ENCODE assay signal across 19 cellular contexts in the genomic region with DNA sequence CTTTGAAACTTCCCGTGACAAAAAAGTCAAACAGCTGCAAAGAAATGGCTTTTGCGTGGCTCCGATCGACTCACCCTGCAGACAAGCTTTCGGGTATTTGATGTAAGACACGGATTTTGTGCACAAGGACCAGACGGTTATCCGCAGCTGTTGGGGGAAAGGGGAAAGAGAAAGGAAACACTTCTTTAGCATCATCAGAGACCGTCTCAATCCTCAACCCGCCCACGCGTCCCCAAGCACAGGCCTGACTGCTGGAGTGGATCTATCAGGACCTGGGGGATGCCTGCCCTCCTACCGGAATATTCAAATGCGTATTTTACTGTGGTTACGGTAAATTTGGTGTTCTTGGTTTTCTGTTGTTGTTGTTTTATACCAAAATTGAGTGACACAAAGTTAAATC. TPM values are rescaled to one million over a fixed set of nuclear protein-coding genes. Genes with fewer than 3 reads are reported as not detected.
DNase-seq lines count a peak whose midpoint lies in the region; ATAC-seq and TF ChIP-seq lines count a peak whose summit lies in the region.
"Had no signal": no experiment of that assay in that cellular context is flagged by ENCODE, and none has a peak within 500 bp of the region (broad histone marks: within the 10 kb centered on the region; RNA-seq: fewer than 3 reads in every experiment).

No MANE protein-coding gene starts in this region.

- no peaks in the 10 kb centered on the region for H3K9me3 Mint-ChIP-seq in activated CD4-positive, alpha-beta memory T cell treated with anti-CD3 and anti-CD28 coated beads, Interleukin-2, amount 10 ng/mL, durations not matched to agents 7 days and 5 days
- H3K9me3 Mint-ChIP-seq: CD4-positive, alpha-beta T cell; GM23338; H9; IgD-negative memory B cell had no signal

- no peak overlapping the region for H3K4me3 Mint-ChIP-seq in activated CD4-positive, alpha-beta memory T cell treated with anti-CD3 and anti-CD28 coated beads, Interleukin-2, amount 10 ng/mL, durations not matched to agents 7 days and 5 days
- H3K4me3 Mint-ChIP-seq: CD4-positive, alpha-beta T cell; GM23338; H9; IgD-negative memory B cell had no signal

- no peak overlapping the region for H3K27ac Mint-ChIP-seq in activated CD4-positive, alpha-beta memory T cell treated with anti-CD3 and anti-CD28 coated beads, Interleukin-2, amount 10 ng/mL, durations not matched to agents 7 days and 5 days
- H3K27ac Mint-ChIP-seq: CD4-positive, alpha-beta T cell; GM23338 had no signal

- no peak overlapping the region for H3K27ac ChIP-seq in left ventricle myocardium inferior (replicated peaks)

- H3K36me3 Mint-ChIP-seq in activated CD4-positive, alpha-beta memory T cell treated with anti-CD3 and anti-CD28 coated beads, Interleukin-2, amount 10 ng/mL, durations not matched to agents 7 days and 5 days (ENCODE audit: low read depth): peaks cover 28% of the 10 kb centered on the region

- H3K27me3 Mint-ChIP-seq in activated CD4-positive, alpha-beta memory T cell treated with anti-CD3 and anti-CD28 coated beads, Interleukin-2, amount 10 ng/mL, durations not matched to agents 7 days and 5 days: no peaks in the 10 kb centered on the region
- H3K27me3 Mint-ChIP-seq: CD4-positive, alpha-beta T cell; IgD-negative memory B cell had no signal

- H3K4me1 ChIP-seq in left ventricle myocardium inferior (no peaks in the 10 kb centered on the region), mucosa of descending colon (ENCODE audit: low read depth) (no peaks in the 10 kb centered on the region)

- DNase-seq in left ventricle myocardium inferior: peak; percentile 2
- DNase-seq in left cardiac atrium: no peak
- peak; percentile 73 for DNase-seq in GM20000 (ENCODE audit: low spot score)
- peak in 2 of 3 donors; percentile 3 to 21 for DNase-seq in mucosa of descending colon
- DNase-seq in NCI-H2081 (lab: John Stamatoyannopoulos, UW): no peak
- no peak for DNase-seq in activated CD4-positive, alpha-beta memory T cell treated with anti-CD3 and anti-CD28 coated beads, Interleukin-2, amount 10 ng/mL, durations not matched to agents 7 days and 5 days
- DNase-seq: CD4-positive, alpha-beta T cell; H9; Karpas-422; NCI-H1092 treated with DMSO at 0.1 percent for 48 hours; NCI-H1436; NCI-H187; NCI-H2171 treated with DMSO at 0.1 percent for 48 hours; NCI-H524; NCI-H774 had no signal

- POLR2A ChIA-PET in activated CD4-positive, alpha-beta memory T cell treated with anti-CD3 and anti-CD28 coated beads, Interleukin-2, amount 10 ng/mL, durations not matched to agents 7 days and 5 days (lab: Charles Lee): no interaction called here

- ATAC-seq in left cardiac atrium (no peak), mucosa of descending colon (no peak), HG03095 (IDR thresholded peaks at IDR 0.05; ENCODE audit: unreplicated experiment) (no peak)
- ATAC-seq: GM23338, SK-N-SH treated with all-trans-retinoic acid at 6 μM for 48 hours had no signal

- intact Hi-C loops in left ventricle myocardium inferior (cut with micrococcal nuclease): no loop called here
- intact Hi-C loops in left cardiac atrium (cut with DNase I): no loop called here
- intact Hi-C loops in mucosa of descending colon (cut with DNase I, micrococcal nuclease): no loop called here

- H3K4me3 ChIP-seq in left ventricle myocardium inferior (no peak overlapping the region), mucosa of descending colon (no peak overlapping the region)
- H3K4me3 ChIP-seq: GM23338 had no signal

- TF ChIP-seq CTCF in left ventricle myocardium inferior (IDR thresholded peaks at IDR 0.05; ENCODE audit: borderline replicate concordance) (no peak), GM20000 (IDR thresholded peaks at IDR 0.05; ENCODE audit: extremely low read depth, missing control alignments) (no peak), mucosa of descending colon (IDR thresholded peaks at IDR 0.05) (no peak)

- H3K4me1 Mint-ChIP-seq in activated CD4-positive, alpha-beta memory T cell treated with anti-CD3 and anti-CD28 coated beads, Interleukin-2, amount 10 ng/mL, durations not matched to agents 7 days and 5 days: no peaks in the 10 kb centered on the region
- H3K4me1 Mint-ChIP-seq: GM23338, H9 had no signal

- H3K36me3 ChIP-seq in left ventricle myocardium inferior (peaks cover 86% of the 10 kb centered on the region), mucosa of descending colon (ENCODE audit: low read depth) (peaks cover 5% of the 10 kb centered on the region)

- H3K27me3 ChIP-seq in left ventricle myocardium inferior (ENCODE audit: low read depth): no peaks in the 10 kb centered on the region

- CTCF ChIA-PET in activated CD4-positive, alpha-beta memory T cell treated with anti-CD3 and anti-CD28 coated beads, Interleukin-2, amount 10 ng/mL, durations not matched to agents 7 days and 5 days (lab: Charles Lee): no interaction called here

- H3K9me3 ChIP-seq in left ventricle myocardium inferior (replicated peaks) (no peaks in the 10 kb centered on the region), mucosa of descending colon (no peaks in the 10 kb centered on the region)

RNA-seq across cellular contexts. Expression of gene WRAP73, which starts 11.2 kb away (rescaled TPM):
- total RNA-seq in left ventricle myocardium inferior: 12.7 TPM
- total RNA-seq in left cardiac atrium: 10 to 100 TPM; 11.3 to 11.8 TPM
- 10 to 100 TPM; 19.2 to 26.3 (median 21.0) TPM for total RNA-seq in mucosa of descending colon
- total RNA-seq in activated CD4-positive, alpha-beta memory T cell treated with anti-CD3 and anti-CD28 coated beads, Interleukin-2, amount 10 ng/mL, durations not matched to agents 7 days and 5 days: 10 to 100 TPM; 34.7 to 38.9 TPM

RNA-seq across cellular contexts. Expression of gene TP73, which starts 13.6 kb away (rescaled TPM):
- total RNA-seq in left ventricle myocardium inferior: 0.05 TPM
- under 1 TPM in 1 of 2 donors, not detected in 1; 0.06 TPM for total RNA-seq in left cardiac atrium
- under 1 TPM; 0.12 to 0.63 (median 0.51) TPM for total RNA-seq in mucosa of descending colon
- total RNA-seq in activated CD4-positive, alpha-beta memory T cell treated with anti-CD3 and anti-CD28 coated beads, Interleukin-2, amount 10 ng/mL, durations not matched to agents 7 days and 5 days: 1 to 10 TPM; 2.0 to 2.6 TPM
- total RNA-seq: CD4-positive, alpha-beta T cell had no signal

RNA-seq across cellular contexts. Expression of gene TPRG1L, which starts 13.9 kb away (rescaled TPM):
- total RNA-seq in left ventricle myocardium inferior: 54.0 TPM
- 10 to 100 TPM; 41.3 to 42.6 TPM for total RNA-seq in left cardiac atrium
- total RNA-seq in mucosa of descending colon: 10 to 100 TPM; 70.4 to 96.0 (median 76.1) TPM
- total RNA-seq in activated CD4-positive, alpha-beta memory T cell treated with anti-CD3 and anti-CD28 coated beads, Interleukin-2, amount 10 ng/mL, durations not matched to agents 7 days and 5 days: 10 to 100 TPM; 15.9 to 17.3 TPM

RNA-seq across cellular contexts. Expression of gene MEGF6, which starts 27.4 kb away (rescaled TPM):
- total RNA-seq in left ventricle myocardium inferior: 9.5 TPM
- total RNA-seq in left cardiac atrium: 10 to 100 TPM; 12.4 to 15.8 TPM
- total RNA-seq in mucosa of descending colon: 10 to 100 TPM in 1 of 3 donors, 1 to 10 TPM in 2; 6.2 to 12.2 (median 8.5) TPM
- 10 to 100 TPM; 15.6 to 20.2 TPM for total RNA-seq in activated CD4-positive, alpha-beta memory T cell treated with anti-CD3 and anti-CD28 coated beads, Interleukin-2, amount 10 ng/mL, durations not matched to agents 7 days and 5 days

Comparison
In these comparisons a context has a peak if more than half of its experiments do, and no peak if none do; other contexts are left out.
1. DNase-seq: peak in left ventricle myocardium inferior (single experiment), GM20000 (single experiment) and mucosa of descending colon (2 of 3); none in left cardiac atrium (single experiment), NCI-H2081 (0 of 2) and activated CD4-positive, alpha-beta memory T cell treated with anti-CD3 and anti-CD28 coated beads, Interleukin-2, amount 10 ng/mL, durations not matched to agents 7 days and 5 days (single experiment).